Comparison of ENCODE assay signal across 8 cellular contexts in the genomic region with DNA sequence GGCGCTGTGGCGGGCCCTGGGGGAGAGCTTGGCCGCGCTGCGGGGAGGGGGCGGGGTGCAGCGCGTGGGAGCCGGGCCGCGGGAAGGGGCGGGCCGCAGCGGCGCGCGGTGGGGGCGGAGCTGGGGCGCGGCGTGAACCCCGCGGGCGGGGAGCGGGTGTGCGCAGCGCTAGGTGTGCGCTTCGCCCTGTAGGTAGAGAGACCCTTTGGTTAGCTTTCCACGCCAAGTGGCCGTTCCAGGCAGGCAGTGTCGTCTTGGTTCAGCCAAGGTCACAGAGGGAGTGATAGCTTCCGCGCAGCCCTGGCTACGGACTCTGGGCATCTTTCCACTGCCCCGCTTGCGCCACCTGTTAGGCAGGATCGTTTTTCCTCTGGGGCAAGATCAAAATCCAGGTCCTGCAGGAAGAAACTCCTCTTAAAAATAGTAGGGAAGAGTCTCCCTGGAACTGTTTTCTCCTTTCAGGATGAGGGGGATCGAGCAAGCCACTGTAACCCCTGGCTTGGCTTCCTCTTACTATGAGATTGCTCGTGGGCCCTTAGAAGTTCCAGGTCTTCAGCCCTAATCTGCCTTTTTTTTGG. TPM values are rescaled to one million over a fixed set of nuclear protein-coding genes. Genes with fewer than 3 reads are reported as not detected.
DNase-seq lines count a peak whose midpoint lies in the region; ATAC-seq, FAIRE-seq and TF ChIP-seq lines count a peak whose summit lies in the region.

No MANE protein-coding gene starts in this region.

- TF ChIP-seq CTCF in CD4-positive, alpha-beta T cell (IDR thresholded peaks at IDR 0.05) = no peak
- TF ChIP-seq CTCF in tibial nerve (IDR thresholded peaks at IDR 0.05) = peak in 1 of 5 experiments; percentile 11

- TF ChIP-seq EP300 in tibial nerve (IDR thresholded peaks at IDR 0.05) = no peak

- ATAC-seq in CD4-positive, alpha-beta T cell (ENCODE audit: poor library complexity) = peak; percentile 67
- ATAC-seq in GM18909 (IDR thresholded peaks at IDR 0.05; ENCODE audit: poor library complexity, unreplicated experiment) (peak; percentile 47), HG03066 (IDR thresholded peaks at IDR 0.05; ENCODE audit: low read depth, unreplicated experiment) (peak; percentile 47), memory B cell (ENCODE audit: low read depth) (peak; percentile 68)

- no peak for FAIRE-seq in RCC 7860 (lab: Jason Lieb, UNC)

- TF ChIP-seq POLR2A in tibial nerve (IDR thresholded peaks at IDR 0.05) = no peak

- H3K27ac Mint-ChIP-seq in CD4-positive, alpha-beta T cell = peak overlapping the region; percentile 97
- peak overlapping the region; percentile 99 for H3K27ac Mint-ChIP-seq in memory B cell

- H3K4me1 Mint-ChIP-seq in CD4-positive, alpha-beta T cell (ENCODE audit: low read depth) = peaks cover 49% of the 10 kb centered on the region
- H3K4me1 Mint-ChIP-seq in memory B cell = peaks cover 15% of the 10 kb centered on the region

- peaks cover 0 to 29% (median 16%) of the 10 kb centered on the region in 4 donors for H3K4me1 ChIP-seq in tibial nerve

- peak overlapping the region; percentile 94 for H3K4me3 Mint-ChIP-seq in CD4-positive, alpha-beta T cell
- peak overlapping the region; percentile 95 for H3K4me3 Mint-ChIP-seq in memory B cell

- peaks cover 69% of the 10 kb centered on the region for H3K36me3 Mint-ChIP-seq in CD4-positive, alpha-beta T cell (ENCODE audit: low read depth)
- peaks cover 20% of the 10 kb centered on the region for H3K36me3 Mint-ChIP-seq in memory B cell

- H3K36me3 ChIP-seq in tibial nerve = peaks cover 0 to 47% (median 13%) of the 10 kb centered on the region in 3 donors

- 0% methylated on average over 8 to 17 of the region's 40 CpGs for WGBS in tibial nerve, 2 donors

- peak in 3 of 10 experiments; percentile 64 to 72 (median 67) for DNase-seq in CD4-positive, alpha-beta T cell
- DNase-seq in RCC 7860 (ENCODE audit: low spot score) (peak; percentile 5), memory B cell (ENCODE audit: low spot score in 2 of 2) (no peak), tibial nerve (ENCODE audit: low spot score in 2 of 2) (peak in 1 of 2 donors; percentile 16), glomerular visceral epithelial cell (ENCODE audit: extremely low spot score) (no peak)

- CTCF ChIA-PET in CD4-positive, alpha-beta T cell (lab: Charles Lee) = interaction anchor here (1.0 to 1.4 kb wide), 8 partner anchors 20 to 290 kb away, joined by 3 to 10 read pairs (median 4); partner anchors contain the start of genes CCDC85B, FIBP, KAT5 and MUS81

- peak overlapping the region; percentile 68 to 83 (median 75) for H3K4me3 ChIP-seq in tibial nerve

- POLR2A ChIA-PET in CD4-positive, alpha-beta T cell (lab: Charles Lee) = interaction anchor here (0.5 to 1.5 kb wide), 22 partner anchors 10 to 580 kb away, joined by 3 to 33 read pairs (median 6); partner anchors contain the start of genes CCDC85B, CFL1, KAT5 and MUS81

- no peaks in the 10 kb centered on the region for H3K9me3 ChIP-seq in CD4-positive, alpha-beta T cell (ENCODE audit: control insufficient read depth, low read length)
- no peaks in the 10 kb centered on the region for H3K9me3 ChIP-seq in tibial nerve

- H3K27ac ChIP-seq in CD4-positive, alpha-beta T cell (ENCODE audit: low read depth, low read length) = peak overlapping the region; percentile 86
- H3K27ac ChIP-seq in cingulate gyrus (ENCODE audit: low read depth, low read length) (peak overlapping the region; percentile 97), tibial nerve (peak overlapping the region; percentile 89 to 96 (median 90))

- no peaks in the 10 kb centered on the region for H3K27me3 Mint-ChIP-seq in CD4-positive, alpha-beta T cell
- H3K27me3 Mint-ChIP-seq in memory B cell = no peaks in the 10 kb centered on the region

- intact Hi-C loops in CD4-positive, alpha-beta T cell (cut with DNase I, micrococcal nuclease) = loop anchor here (1.0 kb wide), 5 partner anchors 41 to 144 kb away; partner anchors contain the start of genes SART1 (in 2 of the 2), C11orf68 (in 1 of the 2), CFL1 (in 1 of the 2) and DRAP1 (in 1 of the 2)

- no peaks in the 10 kb centered on the region for H3K9me3 Mint-ChIP-seq in CD4-positive, alpha-beta T cell
- H3K9me3 Mint-ChIP-seq in memory B cell = no peaks in the 10 kb centered on the region

- H3K27me3 ChIP-seq in CD4-positive, alpha-beta T cell (ENCODE audit: control insufficient read depth, insufficient read depth, low read length) = no peaks in the 10 kb centered on the region
- H3K27me3 ChIP-seq in tibial nerve = no peaks in the 10 kb centered on the region

RNA-seq across cellular contexts. Expression of gene BANF1, which starts 0.4 kb away (rescaled TPM):
- 10 to 100 TPM; 21.3 to 22.3 TPM for total RNA-seq in CD4-positive, alpha-beta T cell
- total RNA-seq in tibial nerve = 10 to 100 TPM; 23.9 to 68.9 (median 51.0) TPM

RNA-seq across cellular contexts. Expression of gene EIF1AD, which starts 0.8 kb away (rescaled TPM):
- total RNA-seq in CD4-positive, alpha-beta T cell = 10 to 100 TPM; 88.2 to 94.1 TPM
- 10 to 100 TPM; 27.0 to 40.6 (median 29.5) TPM for total RNA-seq in tibial nerve

RNA-seq across cellular contexts. Expression of gene CST6, which starts 9.1 kb away (rescaled TPM):
- not detected for total RNA-seq in CD4-positive, alpha-beta T cell
- 1 to 10 TPM in 1 of 4 donors, not detected in 3; 1.2 TPM for total RNA-seq in tibial nerve

RNA-seq across cellular contexts. Expression of gene CATSPER1, which starts 23.5 kb away (rescaled TPM):
- not detected for total RNA-seq in CD4-positive, alpha-beta T cell
- total RNA-seq in tibial nerve = under 1 TPM in 1 of 4 donors, not detected in 3; 0.87 TPM

RNA-seq across cellular contexts. Expression of gene SART1, which starts 41.2 kb away (rescaled TPM):
- 10 to 100 TPM; 78.6 to 80.2 TPM for total RNA-seq in CD4-positive, alpha-beta T cell
- 10 to 100 TPM; 49.6 to 73.7 (median 62.3) TPM for total RNA-seq in tibial nerve
